ENCODE assay signal across 23 cellular contexts in genomic region chr5:131745155-131745554, GRCh38.
"Had no signal": no experiment of that assay in that cellular context is flagged by ENCODE, and none has a peak within 500 bp of the region (broad histone marks: within the 10 kb centered on the region; RNA-seq: fewer than 3 reads in every experiment).

No MANE protein-coding gene starts in this region.

- H3K4me1 ChIP-seq: colonic mucosa had no signal

- H3K27ac ChIP-seq: colonic mucosa, epithelial cell of prostate, esophagus squamous epithelium, gastrocnemius medialis, heart right ventricle, left lung, lower lobe of right lung had no signal

- H3K4me1 Mint-ChIP-seq: endodermal cell, mesothelial cell of epicardium had no signal

- H3K27ac Mint-ChIP-seq: dendritic cell treated with granulocyte-macrophage colony-stimulating factor and Interleukin-4, amounts not matched to agents 40 ng/mL and 50 ng/mL, for 4 days; effector memory CD8-positive, alpha-beta T cell; endodermal cell; mesothelial cell of epicardium had no signal

- H3K27me3 Mint-ChIP-seq: dendritic cell treated with granulocyte-macrophage colony-stimulating factor and Interleukin-4, amounts not matched to agents 40 ng/mL and 50 ng/mL, for 4 days; effector memory CD8-positive, alpha-beta T cell; naive B cell had no signal

- DNase-seq: colonic mucosa; cortex of kidney; effector CD8-positive, alpha-beta T cell; effector memory CD8-positive, alpha-beta T cell; endodermal cell; esophagus squamous epithelium; foreskin fibroblast; gastrocnemius medialis; glutamatergic neuron; head of caudate nucleus; heart right ventricle; hippocampal formation; left cardiac atrium; left lung; left ventricle myocardium superior; lower lobe of right lung; mucosa of descending colon; naive B cell had no signal

- H3K4me3 Mint-ChIP-seq: dendritic cell treated with granulocyte-macrophage colony-stimulating factor and Interleukin-4, amounts not matched to agents 40 ng/mL and 50 ng/mL, for 4 days; effector memory CD8-positive, alpha-beta T cell; endodermal cell; mesothelial cell of epicardium; naive B cell had no signal

- H3K36me3 ChIP-seq: colonic mucosa had no signal

- H3K4me3 ChIP-seq: colonic mucosa, esophagus squamous epithelium, gastrocnemius medialis, heart right ventricle, left lung, lower lobe of right lung, mucosa of descending colon had no signal

- H3K9me3 ChIP-seq: colonic mucosa, esophagus squamous epithelium, gastrocnemius medialis, heart right ventricle, left lung, lower lobe of right lung, mucosa of descending colon had no signal

- ATAC-seq: effector memory CD8-positive, alpha-beta T cell; esophagus mucosa; gastrocnemius medialis; heart right ventricle; left cardiac atrium; left lung; left ventricle myocardium superior; lower lobe of right lung; mucosa of descending colon had no signal

- FAIRE-seq: keratinocyte had no signal

- H3K9me3 Mint-ChIP-seq: dendritic cell treated with granulocyte-macrophage colony-stimulating factor and Interleukin-4, amounts not matched to agents 40 ng/mL and 50 ng/mL, for 4 days; effector memory CD8-positive, alpha-beta T cell; endodermal cell had no signal

- H3K27me3 ChIP-seq: colonic mucosa, esophagus squamous epithelium, gastrocnemius medialis, heart right ventricle, left lung had no signal
